Comparison of ENCODE assay signal across 8 cellular contexts in genomic region chr17:32936894-32937500, GRCh38. TPM values are rescaled to one million over a fixed set of nuclear protein-coding genes. Genes with fewer than 3 reads are reported as not detected.
DNase-seq lines count a peak whose midpoint lies in the region; ATAC-seq, FAIRE-seq and TF ChIP-seq lines count a peak whose summit lies in the region.

No MANE protein-coding gene starts in this region.

- H3K27ac ChIP-seq in HCT116 (ENCODE audit: low read depth, low read length) (no peak overlapping the region; the same call in 1 of the 2 replicates), RWPE1 (no peak overlapping the region), pancreas (peak overlapping the region; percentile 31 to 68 (median 62)), tibial nerve (peak overlapping the region; percentile 12 to 83 (median 48))

- H3K9me2 ChIP-seq in HCT116 (ENCODE audit: insufficient read depth), result no peaks in the 10 kb centered on the region

- peak overlapping the region; percentile 55 for H3K4me2 ChIP-seq in HCT116 (ENCODE audit: low read length)

- H3K4me1 ChIP-seq in HCT116 (ENCODE audit: control insufficient read depth in 1 of 2, insufficient read depth in 2 of 2, low read length in 2 of 2) (peaks cover 0 to 9% of the 10 kb centered on the region in 2 experiments; a peak in 3 of 4 replicates), pancreas (peaks cover 0 to 8% (median 3%) of the 10 kb centered on the region in 3 donors), tibial nerve (peaks cover 0 to 40% (median 8%) of the 10 kb centered on the region in 4 donors)

- H3K36me3 ChIP-seq in BJ (ENCODE audit: control insufficient read depth, insufficient read depth, low read length) (peaks cover 25% of the 10 kb centered on the region), HCT116 (ENCODE audit: control insufficient read depth in 1 of 2, insufficient read depth in 2 of 2, low read length in 2 of 2) (no peaks in the 10 kb centered on the region), pancreas (peaks cover 0 to 7% (median 0%) of the 10 kb centered on the region in 3 donors), tibial nerve (peaks cover 0 to 79% (median 0%) of the 10 kb centered on the region in 3 donors)

- H3K9me3 ChIP-seq in HCT116 (ENCODE audit: control insufficient read depth in 1 of 2, insufficient read depth in 1 of 2, low read depth in 1 of 2, low read length in 2 of 2) (no peaks in the 10 kb centered on the region), pancreas (no peaks in the 10 kb centered on the region), tibial nerve (peaks cover 0 to 8% (median 0%) of the 10 kb centered on the region in 4 donors)

- TF ChIP-seq RAD21 in HCT116 (IDR thresholded peaks at IDR 0.05; ENCODE audit: low read depth), result peak; percentile 48

- peak; percentile 29 to 79 for TF ChIP-seq EP300 in tibial nerve (IDR thresholded peaks at IDR 0.05)

- TF ChIP-seq POLR2A in HCT116 (IDR thresholded peaks at IDR 0.05; ENCODE audit: borderline replicate concordance, extremely low read depth, insufficient read depth, insufficient read length) (no peak), tibial nerve (IDR thresholded peaks at IDR 0.05) (no peak)

- H3K9ac ChIP-seq in HCT116 (ENCODE audit: low read length), result no peak overlapping the region

- no peaks in the 10 kb centered on the region for H3K79me2 ChIP-seq in HCT116 (ENCODE audit: insufficient read depth, low read length)

- CTCF ChIA-PET in BJ (lab: Yijun Ruan, JAX) (interaction anchor here (0.7 to 2.4 kb wide), 14 partner anchors 8 to 166 kb away, joined by 3 to 15 read pairs (median 8); partner anchors contain the start of genes MYO1D and SPACA3), HCT116 (lab: Charles Lee) (interaction anchor here (0.7 to 2.9 kb wide), 7 partner anchors 9 to 154 kb away, joined by 3 to 13 read pairs (median 5); partner anchors contain the start of genes MYO1D and TMEM98), RWPE1 (lab: Yijun Ruan, JAX) (interaction anchor here (0.6 to 1.6 kb wide), 4 partner anchors 14 to 771 kb away, joined by 3 to 7 read pairs (median 4); no protein-coding TSS in a partner anchor)

- POLR2A ChIA-PET in BJ (lab: Charles Lee) (no interaction called here), HCT116 (lab: Charles Lee) (no interaction called here), RWPE1 (lab: Yijun Ruan, JAX; ENCODE audit: low non-redundant PET) (no interaction called here)

- intact Hi-C loops in HCT116 (cut with micrococcal nuclease), result loop anchor here (1.0 kb wide), 1 partner anchor 154 kb away; no protein-coding TSS in a partner anchor
- intact Hi-C loops in pancreas (cut with DNase I), result no loop called here

- TF ChIP-seq CTCF in BJ (IDR thresholded peaks at IDR 0.05; ENCODE audit: insufficient read depth, low read depth, low read length), result peak; percentile 82
- TF ChIP-seq CTCF in HCT116 (IDR thresholded peaks at IDR 0.05 in 2 of 3, conservative IDR thresholded peaks at IDR 0.05 in 1 of 3; ENCODE audit: borderline replicate concordance in 1 of 3, insufficient read depth in 1 of 3, low read depth in 2 of 3, low read length in 2 of 3), result peak; percentile 50 to 88 (median 78); a peak in 5 of 6 replicates
- peak; percentile 68 for TF ChIP-seq CTCF in RWPE1 (conservative IDR thresholded peaks at IDR 0.05; ENCODE audit: low read depth)
- TF ChIP-seq CTCF in pancreas (IDR thresholded peaks at IDR 0.05), result peak; percentile 80 to 91 (median 88)
- TF ChIP-seq CTCF in tibial nerve (IDR thresholded peaks at IDR 0.05), result peak; percentile 77 to 93 (median 84)

- DNase-seq in BJ (ENCODE audit: low read depth) (no peak), HCT116 (ENCODE audit: low read depth, low spot score) (peak; percentile 45), RWPE1 (ENCODE audit: low spot score) (peak; percentile 66), glomerular endothelial cell (ENCODE audit: extremely low read depth, low read depth, low spot score) (peak; percentile 69), pancreas (peak; percentile 71 to 87 (median 84)), tibial nerve (ENCODE audit: low spot score in 2 of 2) (peak; percentile 53 to 76)
- DNase-seq in activated naive CD4-positive, alpha-beta T cell treated with Interleukin-2 at 50 U/mL for 16 hours, result peak; percentile 72

- FAIRE-seq in pancreas (lab: Jason Lieb, UNC), result no peak

- H4K20me1 ChIP-seq in HCT116 (ENCODE audit: insufficient read depth), result no peaks in the 10 kb centered on the region

- 2% methylated on average over 14 of the region's 14 CpGs for WGBS in pancreas, 2 donors
- WGBS in tibial nerve, 2 donors, result 3 to 12% methylated on average over 13 to 14 of the region's 14 CpGs

- H3K27me3 ChIP-seq in BJ (ENCODE audit: control insufficient read depth, insufficient read depth, low read length) (no peaks in the 10 kb centered on the region), HCT116 (ENCODE audit: insufficient read depth, low read length) (no peaks in the 10 kb centered on the region), pancreas (no peaks in the 10 kb centered on the region), tibial nerve (no peaks in the 10 kb centered on the region)

- RAD21 ChIA-PET in HCT116 (lab: Charles Lee; ENCODE audit: low non-redundant PET in 1 of 2, low total read pairs in 2 of 2, uncharacterized antibody in 2 of 2, unreplicated experiment in 2 of 2), result no interaction called here

- BruUV-seq in HCT116 (replicated peaks; lab: Mats Ljungman, UMichigan), result no TSS peak

- H3K4me3 ChIP-seq in BJ (ENCODE audit: low read depth, low read length), result no peak overlapping the region
- no peak overlapping the region for H3K4me3 ChIP-seq in HCT116 (replicated peaks in 1 of 2; ENCODE audit: low read depth in 1 of 2, low read length in 2 of 2)
- no peak overlapping the region for H3K4me3 ChIP-seq in pancreas
- no peak overlapping the region for H3K4me3 ChIP-seq in tibial nerve

- H2AFZ ChIP-seq in HCT116 (ENCODE audit: low read depth, low read length, poor library complexity, severe bottlenecking), result no peak overlapping the region

- peak; percentile 97 for ATAC-seq in HCT116
- ATAC-seq in pancreas, result peak; percentile 83 to 91 (median 89)
- no peak for ATAC-seq in GM21528 (IDR thresholded peaks at IDR 0.05; ENCODE audit: low FRiP score, unreplicated experiment)

TF ChIP-seq in HCT116, 20 proteins besides CTCF, POLR2A, EP300 and RAD21:
- TF ChIP-seq ATF3 (IDR thresholded peaks at IDR 0.05), result no peak
- no peak for TF ChIP-seq CBX3 (IDR thresholded peaks at IDR 0.05; ENCODE audit: low read depth)
- no peak for TF ChIP-seq TCF7L2 (IDR thresholded peaks at IDR 0.05; ENCODE audit: borderline replicate concordance, extremely low read depth, insufficient read depth, insufficient read length)
- TF ChIP-seq REST (IDR thresholded peaks at IDR 0.05; ENCODE audit: low read depth), result no peak

RNA-seq across cellular contexts. Expression of gene TMEM98, which starts 9.0 kb away (rescaled TPM):
- polyA plus RNA-seq in BJ (2011; rRNA removed) (314 and 331 TPM in 2 replicates), pancreas (10 to 100 TPM; 16.6 to 38.8 TPM)
- 126 and 198 TPM in 2 replicates for polyA minus RNA-seq in BJ (2011; rRNA and poly(A)+ RNA removed)
- total RNA-seq in HCT116 (2021; ENCODE audit: unreplicated experiment) (29.3 TPM), glomerular endothelial cell (115 and 123 TPM in 2 replicates), pancreas (10 to 100 TPM; 32.2 to 62.1 (median 36.5) TPM), tibial nerve (100 to 1,000 TPM; 170 to 198 (median 183) TPM)
- 33.3 and 37.3 TPM in 2 replicates for polyA plus RNA-seq in HCT116 (2012)

RNA-seq across cellular contexts. Expression of gene SPACA3, which starts 54.6 kb away (rescaled TPM):
- polyA plus RNA-seq in BJ (2011; rRNA removed) (not detected in 2 replicates), pancreas (1 to 10 TPM; 2.2 to 2.7 TPM)
- not detected in 2 replicates for polyA minus RNA-seq in BJ (2011; rRNA and poly(A)+ RNA removed)
- total RNA-seq in HCT116 (2021; ENCODE audit: unreplicated experiment) (not detected), glomerular endothelial cell (0.39 TPM in 1 of 2 replicates, not detected in the other), pancreas (1 to 10 TPM in 5 of 6 donors, under 1 TPM in 1; 0.59 to 4.8 (median 1.9) TPM), tibial nerve (not detected)
- polyA plus RNA-seq in HCT116 (2012), result not detected in 2 replicates

Comparison
In these comparisons a context has a peak if more than half of its experiments do, and no peak if none do; other contexts are left out.
1. H3K27ac ChIP-seq: peak in pancreas (4 of 4) and tibial nerve (4 of 4); none in HCT116 (single experiment) and RWPE1 (single experiment).
2. Peak in every context shown above with its lines, with median percentiles within 50 percentile points of each other: CTCF ChIP-seq.